Comparison of ENCODE assay signal across 9 cellular contexts in the genomic region with DNA sequence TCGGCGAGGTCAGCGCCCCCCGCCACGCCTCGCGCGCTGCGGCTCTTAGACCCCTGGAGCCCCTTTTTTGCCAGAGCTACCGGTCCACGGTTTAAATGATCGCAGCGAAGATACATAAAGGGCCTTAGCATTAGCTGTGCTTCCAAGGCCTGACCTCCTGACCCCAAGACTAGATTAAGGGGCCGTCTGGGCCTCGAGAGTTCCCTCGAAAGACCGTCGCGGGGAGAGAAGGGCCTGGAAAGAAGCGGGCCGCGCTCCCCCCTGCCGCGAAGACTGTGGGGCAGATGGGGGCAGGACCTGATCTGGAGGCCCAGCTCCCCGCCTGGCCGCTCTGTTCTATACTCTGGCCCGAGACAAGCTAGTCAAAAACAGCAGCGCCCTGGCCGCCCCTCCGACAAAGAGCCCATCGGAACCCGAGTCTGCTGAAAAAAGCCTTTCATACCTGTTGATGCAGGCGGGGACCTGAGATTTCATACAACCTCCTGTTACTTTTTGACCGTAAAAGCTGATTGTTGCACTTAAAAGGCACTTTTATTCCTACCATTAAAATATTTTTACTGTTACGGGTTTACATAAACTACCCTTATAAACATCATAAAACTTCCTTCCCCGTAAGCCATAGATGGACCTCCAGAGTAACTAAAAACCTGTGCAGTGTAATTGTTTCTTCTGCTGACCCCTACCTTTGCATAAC.
DNase-seq lines count a peak whose midpoint lies in the region; ATAC-seq and TF ChIP-seq lines count a peak whose summit lies in the region.
"Had no signal": no experiment of that assay in that cellular context is flagged by ENCODE, and none has a peak within 500 bp of the region (broad histone marks: within the 10 kb centered on the region; RNA-seq: fewer than 3 reads in every experiment).

No MANE protein-coding gene starts in this region.

- BruUV-seq in PC-3 (replicated peaks; lab: Mats Ljungman, UMichigan): no TSS peak

- H3K9me3 ChIP-seq in CD8-positive, alpha-beta T cell (ENCODE audit: low read length): no peaks in the 10 kb centered on the region
- H3K9me3 ChIP-seq in PC-3 (ENCODE audit: low read length) (no peaks in the 10 kb centered on the region), esophagus muscularis mucosa (no peaks in the 10 kb centered on the region)

- no peak for TF ChIP-seq CTCF in CD8-positive, alpha-beta T cell (IDR thresholded peaks at IDR 0.05)
- no peak for TF ChIP-seq CTCF in PC-3 (conservative IDR thresholded peaks at IDR 0.05; ENCODE audit: low read depth, low read length)
- TF ChIP-seq CTCF in esophagus muscularis mucosa (IDR thresholded peaks at IDR 0.05): no peak
- no peak for TF ChIP-seq CTCF in osteocyte (IDR thresholded peaks at IDR 0.05)

- no peak for DNase-seq in CD8-positive, alpha-beta T cell
- DNase-seq in PC-3 (no peak), esophagus muscularis mucosa (ENCODE audit: extremely low spot score) (no peak), osteocyte (ENCODE audit: extremely low spot score, unreplicated experiment) (no peak), EL (no peak), ACHN (no peak), NCI-H345 (lab: John Stamatoyannopoulos, UW) (no peak)
- DNase-seq: activated CD4-positive, alpha-beta T cell treated with anti-CD3 and anti-CD28 coated beads, Interleukin-2, amount 50 U/mL, for 1 hour had no signal

- no peaks in the 10 kb centered on the region for H3K36me3 ChIP-seq in CD8-positive, alpha-beta T cell (ENCODE audit: insufficient read depth, low read length)
- H3K36me3 ChIP-seq in PC-3 (ENCODE audit: low read depth, low read length): no peaks in the 10 kb centered on the region
- peaks cover 0 to 10% (median 2%) of the 10 kb centered on the region in 4 donors for H3K36me3 ChIP-seq in esophagus muscularis mucosa

- no peak overlapping the region for H3K9ac ChIP-seq in PC-3 (ENCODE audit: low read length)

- no peak overlapping the region for H3K4me2 ChIP-seq in PC-3 (ENCODE audit: low read length)

- H3K4me1 ChIP-seq in CD8-positive, alpha-beta T cell (ENCODE audit: insufficient read depth, low read length): peaks cover 21% of the 10 kb centered on the region
- H3K4me1 ChIP-seq in PC-3 (ENCODE audit: insufficient read depth, low read length): peaks cover 24% of the 10 kb centered on the region
- peaks cover 9 to 25% (median 19%) of the 10 kb centered on the region in 4 donors for H3K4me1 ChIP-seq in esophagus muscularis mucosa

- peaks cover 2% of the 10 kb centered on the region for H3K27me3 Mint-ChIP-seq in CD8-positive, alpha-beta T cell (ENCODE audit: low read depth)
- H3K27me3 Mint-ChIP-seq in osteocyte (ENCODE audit: unreplicated experiment): peaks cover 2% of the 10 kb centered on the region

- POLR2A ChIA-PET in CD8-positive, alpha-beta T cell (lab: Charles Lee): no interaction called here
- POLR2A ChIA-PET in PC-3 (lab: Charles Lee; ENCODE audit: unreplicated experiment): no interaction called here

- peaks cover 53% of the 10 kb centered on the region for H3K4me1 Mint-ChIP-seq in CD8-positive, alpha-beta T cell (ENCODE audit: low read depth)
- H3K4me1 Mint-ChIP-seq in osteocyte (ENCODE audit: unreplicated experiment): peaks cover 14% of the 10 kb centered on the region

- in situ Hi-C loops in ACHN (cut with HindIII; ENCODE audit: low pct_ligation_motif_present, low pct_unique_long_range_greater_than_20kb, low sequenced_read_pairs): no loop called here

- no peaks in the 10 kb centered on the region for H3K27me3 ChIP-seq in CD8-positive, alpha-beta T cell (ENCODE audit: insufficient read depth, low read length)
- H3K27me3 ChIP-seq in PC-3 (ENCODE audit: low read length) (no peaks in the 10 kb centered on the region), esophagus muscularis mucosa (no peaks in the 10 kb centered on the region)

- WGBS in esophagus muscularis mucosa: 92% methylated on average over 25 of the region's 36 CpGs

- H3K36me3 Mint-ChIP-seq in CD8-positive, alpha-beta T cell: peaks cover 13% of the 10 kb centered on the region
- H3K36me3 Mint-ChIP-seq in osteocyte (ENCODE audit: unreplicated experiment): peaks cover 6% of the 10 kb centered on the region

- ATAC-seq in CD8-positive, alpha-beta T cell: no peak
- ATAC-seq in PC-3 (peak; percentile 2; the same call in 1 of the 2 replicates), HG03280 (IDR thresholded peaks at IDR 0.05; ENCODE audit: unreplicated experiment) (no peak)

- intact Hi-C loops in CD8-positive, alpha-beta T cell (cut with DNase I, micrococcal nuclease): loop anchor here (5.0 to 10.0 kb wide), 4 partner anchors 77 to 835 kb away; a partner anchor contains a TSS
- intact Hi-C loops in PC-3 (cut with micrococcal nuclease) (loop anchor here (1.0 kb wide), 1 partner anchor 11 kb away; no protein-coding TSS in a partner anchor), esophagus muscularis mucosa (cut with DNase I) (no loop called here)

- CTCF ChIA-PET in CD8-positive, alpha-beta T cell (lab: Charles Lee): interaction anchor here (0.7 to 2.7 kb wide), 4 partner anchors 9 to 56 kb away, joined by 3 to 9 read pairs (median 4); no protein-coding TSS in a partner anchor
- CTCF ChIA-PET in PC-3 (lab: Charles Lee): no interaction called here

- H3K79me2 ChIP-seq in PC-3 (ENCODE audit: low read length): peaks cover 7% of the 10 kb centered on the region; the same call in 1 of the 2 replicates

- no peak overlapping the region for H3K27ac ChIP-seq in CD8-positive, alpha-beta T cell (ENCODE audit: low read depth, low read length)
- H3K27ac ChIP-seq in PC-3 (ENCODE audit: low read length) (no peak overlapping the region), esophagus muscularis mucosa (replicated peaks in 1 of 4) (peak overlapping the region; percentile 58 to 78 (median 70))

- H4K20me1 ChIP-seq in PC-3 (ENCODE audit: low read length): no peaks in the 10 kb centered on the region

- no peak overlapping the region for H3K4me3 ChIP-seq in CD8-positive, alpha-beta T cell (ENCODE audit: low read depth, low read length)
- H3K4me3 ChIP-seq in PC-3 (ENCODE audit: low read length): no peak overlapping the region
- peak overlapping the region; percentile 64 to 73 (median 66) for H3K4me3 ChIP-seq in esophagus muscularis mucosa

- H3K27ac Mint-ChIP-seq in CD8-positive, alpha-beta T cell: peak overlapping the region; percentile 37
- no peak overlapping the region for H3K27ac Mint-ChIP-seq in osteocyte (ENCODE audit: unreplicated experiment)

- TF ChIP-seq POLR2A in esophagus muscularis mucosa (IDR thresholded peaks at IDR 0.05; ENCODE audit: low read depth): no peak

- peaks cover 5% of the 10 kb centered on the region for H3F3A ChIP-seq in PC-3 (ENCODE audit: low read length, unreplicated experiment)

- H2AFZ ChIP-seq in PC-3 (ENCODE audit: low read length): no peak overlapping the region

- H3K9me3 Mint-ChIP-seq in CD8-positive, alpha-beta T cell: no peaks in the 10 kb centered on the region
- no peaks in the 10 kb centered on the region for H3K9me3 Mint-ChIP-seq in osteocyte (ENCODE audit: unreplicated experiment)

- no peaks in the 10 kb centered on the region for H3K9me2 ChIP-seq in PC-3 (replicated peaks; ENCODE audit: low read length)

- TF ChIP-seq EP300 in esophagus muscularis mucosa (IDR thresholded peaks at IDR 0.05): no peak

- H3K4me3 Mint-ChIP-seq in CD8-positive, alpha-beta T cell: peak overlapping the region; percentile 67
- peak overlapping the region; percentile 54 for H3K4me3 Mint-ChIP-seq in osteocyte (ENCODE audit: unreplicated experiment)

Comparison
In these comparisons a context has a peak if more than half of its experiments do, and no peak if none do; other contexts are left out.
1. H3K27ac ChIP-seq: peak in esophagus muscularis mucosa (4 of 4); none in CD8-positive, alpha-beta T cell (single experiment) and PC-3 (single experiment).
2. H3K4me3 ChIP-seq: peak in esophagus muscularis mucosa (4 of 4); none in CD8-positive, alpha-beta T cell (single experiment) and PC-3 (single experiment).